Comparison of ENCODE assay signal across 10 cellular contexts in genomic region chr14:103801459-103801858, GRCh38. TPM values are rescaled to one million over a fixed set of nuclear protein-coding genes. Genes with fewer than 3 reads are reported as not detected.
DNase-seq lines count a peak whose midpoint lies in the region; ATAC-seq and TF ChIP-seq lines count a peak whose summit lies in the region.
"Had no signal": no experiment of that assay in that cellular context is flagged by ENCODE, and none has a peak within 500 bp of the region (broad histone marks: within the 10 kb centered on the region; RNA-seq: fewer than 3 reads in every experiment).

No MANE protein-coding gene starts in this region.

- no peak for TF ChIP-seq EP300 in SK-N-SH (IDR thresholded peaks at IDR 0.05; ENCODE audit: borderline replicate concordance in 1 of 2, low read depth in 1 of 2, low read length in 1 of 2)

- H3K36me3 ChIP-seq in subcutaneous abdominal adipose tissue (ENCODE audit: control insufficient read depth in 5 of 5, insufficient read depth in 5 of 5, low read length in 5 of 5), result no peaks in the 10 kb centered on the region
- no peaks in the 10 kb centered on the region for H3K36me3 ChIP-seq in SK-N-SH (replicated peaks in 1 of 2; ENCODE audit: control insufficient read depth in 1 of 2, insufficient read depth in 2 of 2, low read length in 1 of 2)
- H3K36me3 ChIP-seq: tibial artery had no signal

- no peaks in the 10 kb centered on the region for H3K9me3 ChIP-seq in subcutaneous abdominal adipose tissue (ENCODE audit: control insufficient read depth in 5 of 5, low read length in 5 of 5)
- no peaks in the 10 kb centered on the region for H3K9me3 ChIP-seq in SK-N-SH
- H3K9me3 ChIP-seq: tibial artery had no signal

- H3K9me2 ChIP-seq in SK-N-SH, result no peaks in the 10 kb centered on the region

- ATAC-seq in sciatic nerve, result no peak

- POLR2A ChIA-PET in SK-N-SH (lab: Yijun Ruan, JAX), result no interaction called here

- DNase-seq in NCI-H345 (lab: John Stamatoyannopoulos, UW) (peak; percentile 8), NCI-H345 treated with DMSO at 0.1 percent for 48 hours (lab: John Stamatoyannopoulos, UW; ENCODE audit: unreplicated experiment) (no peak), NCI-H510A treated with DMSO at 0.1 percent for 48 hours (lab: John Stamatoyannopoulos, UW) (peak; percentile 80), fibroblast of peridontal ligament (ENCODE audit: extremely low read depth) (peak; percentile 50), cerebellum (ENCODE audit: low spot score) (no peak), SK-N-SH (no peak), sciatic nerve (ENCODE audit: low spot score) (no peak)
- DNase-seq: activated CD4-positive, CD25-positive, alpha-beta regulatory T cell; tibial artery had no signal

- peaks cover 9% of the 10 kb centered on the region; the same call in 1 of the 2 replicates for H3K79me2 ChIP-seq in SK-N-SH (ENCODE audit: insufficient read depth)

- H3K27ac ChIP-seq in subcutaneous abdominal adipose tissue (ENCODE audit: low read depth, low read length), result peak overlapping the region; percentile 81
- no peak overlapping the region for H3K27ac ChIP-seq in SK-N-SH (ENCODE audit: low read depth in 2 of 2, low read length in 1 of 2)
- H3K27ac ChIP-seq: tibial artery had no signal

- H3K9ac ChIP-seq in subcutaneous abdominal adipose tissue (ENCODE audit: low read length in 5 of 5) (no peak overlapping the region), SK-N-SH (no peak overlapping the region)

- intact Hi-C loops in sciatic nerve (cut with DNase I), result no loop called here

- no peak for TF ChIP-seq CTCF in SK-N-SH (IDR thresholded peaks at IDR 0.05)

- CTCF ChIA-PET in SK-N-SH (lab: Yijun Ruan, JAX), result interaction anchor here (1.2 to 10.7 kb wide), 2 partner anchors 99 to 111 kb away, joined by 4 to 197 read pairs; no protein-coding TSS in a partner anchor

- H3F3A ChIP-seq in SK-N-SH (replicated peaks; ENCODE audit: insufficient read depth), result peaks cover 6% of the 10 kb centered on the region

- no peak overlapping the region; the same call in 1 of the 2 replicates for H3K4me2 ChIP-seq in SK-N-SH

- no peak for TF ChIP-seq RAD21 in SK-N-SH (IDR thresholded peaks at IDR 0.05; ENCODE audit: low read length)

- H3K4me1 ChIP-seq in subcutaneous abdominal adipose tissue (ENCODE audit: control insufficient read depth in 5 of 5, insufficient read depth in 5 of 5, low read length in 5 of 5) (peaks cover 0 to 12% (median 11%) of the 10 kb centered on the region in 5 donors), SK-N-SH (ENCODE audit: control insufficient read depth in 1 of 2, insufficient read depth in 2 of 2, low read depth in 1 of 2, low read length in 1 of 2) (0 out of 4 replicates have a peak, but pooled peaks cover 0 to 4% of the 10 kb centered on the region in 2 experiments)

- 0 out of 2 replicates have a peak, but pooled peaks cover 2% of the 10 kb centered on the region for H4K20me1 ChIP-seq in SK-N-SH (ENCODE audit: insufficient read depth)

- H3K4me3 ChIP-seq in subcutaneous abdominal adipose tissue (ENCODE audit: low read depth in 1 of 5, low read length in 5 of 5), result no peak overlapping the region
- no peak overlapping the region for H3K4me3 ChIP-seq in SK-N-SH (ENCODE audit: low read depth in 2 of 2, low read length in 1 of 2)
- H3K4me3 ChIP-seq: tibial artery had no signal

- WGBS in SK-N-SH (ENCODE audit: low lambda C conversion rate), result 96% methylated on average over 4 of the region's 4 CpGs

- H2AFZ ChIP-seq in SK-N-SH (ENCODE audit: low read depth), result no peak overlapping the region

- H3K27me3 ChIP-seq in subcutaneous abdominal adipose tissue (ENCODE audit: control insufficient read depth in 5 of 5, insufficient read depth in 4 of 5, low read length in 5 of 5) (no peaks in the 10 kb centered on the region), SK-N-SH (ENCODE audit: insufficient read depth) (no peaks in the 10 kb centered on the region)
- H3K27me3 ChIP-seq: tibial artery had no signal

TF ChIP-seq in SK-N-SH, 30 proteins besides CTCF, POLR2A, EP300 and RAD21:
- TF ChIP-seq RCOR1 (IDR thresholded peaks at IDR 0.05; ENCODE audit: low read length), result no peak
- no peak for TF ChIP-seq ELF1 (IDR thresholded peaks at IDR 0.05)
- TF ChIP-seq USF1 (IDR thresholded peaks at IDR 0.05; ENCODE audit: borderline replicate concordance, low read depth), result no peak
- no peak for TF ChIP-seq IRF3 (IDR thresholded peaks at IDR 0.05; ENCODE audit: low read depth, low read length)
- TF ChIP-seq TAF1 (IDR thresholded peaks at IDR 0.05; ENCODE audit: borderline replicate concordance, low read depth, low read length), result no peak
- TF ChIP-seq FOSL2 (IDR thresholded peaks at IDR 0.05; ENCODE audit: borderline replicate concordance, low read depth), result no peak
- TF ChIP-seq SIN3A (IDR thresholded peaks at IDR 0.05; ENCODE audit: borderline replicate concordance, low read depth, low read length), result no peak
- no peak for TF ChIP-seq MEF2A (IDR thresholded peaks at IDR 0.05; ENCODE audit: borderline replicate concordance, low read depth)
- TF ChIP-seq NFIC (IDR thresholded peaks at IDR 0.05; ENCODE audit: borderline replicate concordance), result no peak
- no peak for TF ChIP-seq NRF1 (IDR thresholded peaks at IDR 0.05; ENCODE audit: low read depth, low read length)

RNA-seq across cellular contexts. Expression of gene PPP1R13B, which starts 45.9 kb away (rescaled TPM):
- total RNA-seq in cerebellum (15.6 TPM), sciatic nerve (38.6 TPM)
- 5.1 and 5.7 TPM in 2 replicates for polyA plus RNA-seq in SK-N-SH (2012; rRNA removed)
- polyA plus RNA-seq in SK-N-SH (2012; cell fraction: cytosol; rRNA removed), result 2.6 and 3.9 TPM in 2 replicates
- polyA plus RNA-seq in SK-N-SH (2012; cell fraction: nucleus; rRNA removed), result 31.2 and 31.8 TPM in 2 replicates

Comparison
In these comparisons a context has a peak if more than half of its experiments do, and no peak if none do; other contexts are left out.
1. DNase-seq: peak in NCI-H345 (single experiment), NCI-H510A treated with DMSO at 0.1 percent for 48 hours (single experiment) and fibroblast of peridontal ligament (single experiment); none in NCI-H345 treated with DMSO at 0.1 percent for 48 hours (single experiment), cerebellum (single experiment), SK-N-SH (single experiment) and sciatic nerve (single experiment).